11 cellular contexts compared by ENCODE assay signal in genomic region chrX:9515973-9516538, GRCh38. TPM values are rescaled to one million over a fixed set of nuclear protein-coding genes. Genes with fewer than 3 reads are reported as not detected.
DNase-seq lines count a peak whose midpoint lies in the region; ATAC-seq and TF ChIP-seq lines count a peak whose summit lies in the region.
"Had no signal": no experiment of that assay in that cellular context is flagged by ENCODE, and none has a peak within 500 bp of the region (broad histone marks: within the 10 kb centered on the region; RNA-seq: fewer than 3 reads in every experiment).

No MANE protein-coding gene starts in this region.

- H3K36me3 Mint-ChIP-seq in immature natural killer cell = peaks cover 0 to 3% (median 0%) of the 10 kb centered on the region in 3 donors
- H3K36me3 Mint-ChIP-seq in activated CD4-positive, alpha-beta memory T cell treated with anti-CD3 and anti-CD28 coated beads, Interleukin-2, amount 10 ng/mL, durations not matched to agents 7 days and 5 days (ENCODE audit: low read depth) = peaks cover 35% of the 10 kb centered on the region

- peaks cover 0 to 2% (median 0%) of the 10 kb centered on the region in 6 donors for H3K9me3 Mint-ChIP-seq in immature natural killer cell
- no peaks in the 10 kb centered on the region for H3K9me3 Mint-ChIP-seq in activated CD4-positive, alpha-beta memory T cell treated with anti-CD3 and anti-CD28 coated beads, Interleukin-2, amount 10 ng/mL, durations not matched to agents 7 days and 5 days
- H3K9me3 Mint-ChIP-seq: activated T-helper 1 cell treated with anti-CD3 and anti-CD28 coated beads, Interleukin-12 subunit alpha, Interleukin-12 subunit beta, Interleukin-2, Interleukin-4 antibody, amounts not matched to agents 30 ng/mL and 10 ng/mL and 1 ng/mL, durations not matched to agents 14 hours and 24 hours and 36 hours had no signal

- H3K4me3 ChIP-seq in GM12865 (ENCODE audit: low read depth, low read length) = no peak overlapping the region
- H3K4me3 ChIP-seq: mucosa of descending colon had no signal

- H3K27ac Mint-ChIP-seq in immature natural killer cell = peak overlapping the region; percentile 53 to 88 (median 74)
- no peak overlapping the region for H3K27ac Mint-ChIP-seq in activated CD4-positive, alpha-beta memory T cell treated with anti-CD3 and anti-CD28 coated beads, Interleukin-2, amount 10 ng/mL, durations not matched to agents 7 days and 5 days
- H3K27ac Mint-ChIP-seq: activated T-helper 1 cell treated with anti-CD3 and anti-CD28 coated beads, Interleukin-12 subunit alpha, Interleukin-12 subunit beta, Interleukin-2, Interleukin-4 antibody, amounts not matched to agents 30 ng/mL and 10 ng/mL and 1 ng/mL, durations not matched to agents 14 hours and 24 hours and 36 hours had no signal

- POLR2A ChIA-PET in activated CD4-positive, alpha-beta memory T cell treated with anti-CD3 and anti-CD28 coated beads, Interleukin-2, amount 10 ng/mL, durations not matched to agents 7 days and 5 days (lab: Charles Lee) = no interaction called here

- H3K4me3 Mint-ChIP-seq in immature natural killer cell = peak overlapping the region; percentile 37 to 74 (median 58)
- no peak overlapping the region for H3K4me3 Mint-ChIP-seq in activated CD4-positive, alpha-beta memory T cell treated with anti-CD3 and anti-CD28 coated beads, Interleukin-2, amount 10 ng/mL, durations not matched to agents 7 days and 5 days
- H3K4me3 Mint-ChIP-seq: activated T-helper 1 cell treated with anti-CD3 and anti-CD28 coated beads, Interleukin-12 subunit alpha, Interleukin-12 subunit beta, Interleukin-2, Interleukin-4 antibody, amounts not matched to agents 30 ng/mL and 10 ng/mL and 1 ng/mL, durations not matched to agents 14 hours and 24 hours and 36 hours had no signal

- peaks cover 33 to 39% of the 10 kb centered on the region in 2 donors for H3K4me1 Mint-ChIP-seq in immature natural killer cell
- H3K4me1 Mint-ChIP-seq in activated CD4-positive, alpha-beta memory T cell treated with anti-CD3 and anti-CD28 coated beads, Interleukin-2, amount 10 ng/mL, durations not matched to agents 7 days and 5 days = peaks cover 25% of the 10 kb centered on the region

- no peak for TF ChIP-seq CTCF in GM12865 (IDR thresholded peaks at IDR 0.05; ENCODE audit: insufficient read depth, low read depth, low read length, missing control alignments)

- DNase-seq in GM12865 (ENCODE audit: low read depth) (peak; percentile 46), OCI-M2 (lab: John Stamatoyannopoulos, UW; ENCODE audit: unreplicated experiment) (peak; percentile 45), immature natural killer cell (peak in 2 of 3 donors; percentile 18 to 19), kidney glomerular epithelial cell (lab: John Stamatoyannopoulos, UW) (no peak), foreskin melanocyte (no peak)
- no peak for DNase-seq in activated CD4-positive, alpha-beta memory T cell treated with anti-CD3 and anti-CD28 coated beads, Interleukin-2, amount 10 ng/mL, durations not matched to agents 7 days and 5 days
- DNase-seq: MM.1S, mucosa of descending colon had no signal

- peak; percentile 73 for ATAC-seq in GM21529 (IDR thresholded peaks at IDR 0.05; ENCODE audit: unreplicated experiment)
- ATAC-seq in GM18505 (IDR thresholded peaks at IDR 0.05; ENCODE audit: unreplicated experiment) = no peak
- ATAC-seq: mucosa of descending colon had no signal

- TF ChIP-seq POLR2A in GM18505 (IDR thresholded peaks at IDR 0.05; ENCODE audit: borderline replicate concordance, extremely low read depth, insufficient read depth, insufficient read length) = no peak

- CTCF ChIA-PET in activated CD4-positive, alpha-beta memory T cell treated with anti-CD3 and anti-CD28 coated beads, Interleukin-2, amount 10 ng/mL, durations not matched to agents 7 days and 5 days (lab: Charles Lee) = no interaction called here

- H3K27me3 Mint-ChIP-seq in immature natural killer cell (ENCODE audit: low read depth in 3 of 3) = peaks cover 3 to 8% (median 4%) of the 10 kb centered on the region in 3 donors
- H3K27me3 Mint-ChIP-seq in activated CD4-positive, alpha-beta memory T cell treated with anti-CD3 and anti-CD28 coated beads, Interleukin-2, amount 10 ng/mL, durations not matched to agents 7 days and 5 days = no peaks in the 10 kb centered on the region

RNA-seq across cellular contexts. Expression of gene TBL1X, which starts 51.2 kb away (rescaled TPM):
- 10 to 100 TPM in 1 of 3 donors, 1 to 10 TPM in 2; 6.4 to 12.6 (median 9.9) TPM for polyA plus RNA-seq in immature natural killer cell
- 10 to 100 TPM; 39.5 to 44.0 TPM for total RNA-seq in activated CD4-positive, alpha-beta memory T cell treated with anti-CD3 and anti-CD28 coated beads, Interleukin-2, amount 10 ng/mL, durations not matched to agents 7 days and 5 days

Comparison
In these comparisons a context has a peak if more than half of its experiments do, and no peak if none do; other contexts are left out.
1. DNase-seq: peak in GM12865 (single experiment), OCI-M2 (single experiment) and immature natural killer cell (2 of 3); none in kidney glomerular epithelial cell (single experiment), activated CD4-positive, alpha-beta memory T cell treated with anti-CD3 and anti-CD28 coated beads, Interleukin-2, amount 10 ng/mL, durations not matched to agents 7 days and 5 days (single experiment) and foreskin melanocyte (single experiment).